ENCODE assay signal across 8 cellular contexts in genomic region chr9:131366745-131367401, GRCh38. TPM values are rescaled to one million over a fixed set of nuclear protein-coding genes. Genes with fewer than 3 reads are reported as not detected.
DNase-seq lines count a peak whose midpoint lies in the region; ATAC-seq and TF ChIP-seq lines count a peak whose summit lies in the region.
"Had no signal": no experiment of that assay in that cellular context is flagged by ENCODE, and none has a peak within 500 bp of the region (broad histone marks: within the 10 kb centered on the region; RNA-seq: fewer than 3 reads in every experiment).

No MANE protein-coding gene starts in this region.

- WGBS in H9 (ENCODE audit: extremely low coverage, insufficient read length, low lambda C conversion rate), result no CpG with 5 or more reads among the region's 6 CpGs
- WGBS in SK-N-SH (ENCODE audit: low lambda C conversion rate), result 50% methylated on average over 6 of the region's 6 CpGs
- WGBS in stomach, 5 donors, result 14 to 23% (median 22%) methylated on average over 6 of the region's 6 CpGs

- H3K56ac ChIP-seq in H9 (ENCODE audit: insufficient read length, low read depth, low read length), result no peak overlapping the region

- no peak overlapping the region for H2AK5ac ChIP-seq in H9 (ENCODE audit: insufficient read length, low read length)

- H4K20me1 ChIP-seq in H9 (ENCODE audit: control insufficient read depth, insufficient read depth, insufficient read length), result no peaks in the 10 kb centered on the region
- no peaks in the 10 kb centered on the region for H4K20me1 ChIP-seq in SK-N-SH (ENCODE audit: insufficient read depth)

- no peak overlapping the region for H2BK12ac ChIP-seq in H9 (ENCODE audit: insufficient read length, low read depth, low read length)

- TF ChIP-seq EP300 in SK-N-SH (IDR thresholded peaks at IDR 0.05; ENCODE audit: borderline replicate concordance in 1 of 2, low read depth in 1 of 2, low read length in 1 of 2), result no peak
- TF ChIP-seq EP300 in stomach (IDR thresholded peaks at IDR 0.05), result no peak

- H2BK5ac ChIP-seq in H9 (ENCODE audit: insufficient read length, low read length), result no peak overlapping the region

- H3K27ac Mint-ChIP-seq in H9, result peak overlapping the region in 2 of 3 experiments; percentile 11 to 41; a peak in 1 of 7 replicates

- H2AFZ ChIP-seq in H9 (ENCODE audit: low read length), result no peak overlapping the region
- H2AFZ ChIP-seq in SK-N-SH (ENCODE audit: low read depth), result no peak overlapping the region

- no peak overlapping the region for H3K9ac ChIP-seq in H9 (ENCODE audit: extremely low read depth, insufficient read length, low read length)
- H3K9ac ChIP-seq in SK-N-SH, result no peak overlapping the region
- H3K9ac ChIP-seq: KMS-11 had no signal

- no peak overlapping the region for H3K14ac ChIP-seq in H9 (ENCODE audit: insufficient read depth, low read length)

- no peak overlapping the region for H3K18ac ChIP-seq in H9 (ENCODE audit: insufficient read length, low read depth, low read length)

- H3K27ac ChIP-seq in H9 (ENCODE audit: insufficient read length, low read depth, low read length), result no peak overlapping the region
- H3K27ac ChIP-seq in SK-N-SH (ENCODE audit: low read depth in 2 of 2, low read length in 1 of 2), result no peak overlapping the region
- peak overlapping the region in 3 of 5 donors; percentile 35 to 43 (median 41) for H3K27ac ChIP-seq in stomach
- H3K27ac ChIP-seq: KMS-11 had no signal

- H3K4me2 ChIP-seq in H9 (ENCODE audit: insufficient read depth, insufficient read length, low read length) (no peak overlapping the region), SK-N-SH (no peak overlapping the region)
- H3K4me2 ChIP-seq: KMS-11 had no signal

- no peak overlapping the region for H3T11ph ChIP-seq in H9 (ENCODE audit: low read length)

- intact Hi-C loops in left cardiac atrium (cut with DNase I), result loop anchor here (5.0 to 10.0 kb wide), 2 partner anchors 110 to 118 kb away; no protein-coding TSS in a partner anchor
- intact Hi-C loops in stomach (cut with DNase I; ENCODE audit: low total_unique reads), result no loop called here

- H3K9me3 ChIP-seq in H9 (ENCODE audit: control insufficient read depth, low read depth, low read length), result no peaks in the 10 kb centered on the region
- no peaks in the 10 kb centered on the region for H3K9me3 ChIP-seq in SK-N-SH
- no peaks in the 10 kb centered on the region for H3K9me3 ChIP-seq in stomach

- no peaks in the 10 kb centered on the region for H3K27me3 Mint-ChIP-seq in H9 (ENCODE audit: low read depth)

- no peaks in the 10 kb centered on the region for H3K79me1 ChIP-seq in H9 (ENCODE audit: insufficient read depth, low read depth, low read length, poor library complexity, severe bottlenecking)

- peak; percentile 72 for TF ChIP-seq RAD21 in SK-N-SH (IDR thresholded peaks at IDR 0.05; ENCODE audit: low read length)

- H3K36me3 Mint-ChIP-seq in H9 (ENCODE audit: insufficient read depth in 1 of 3, low read depth in 3 of 3), result 0 out of 7 replicates have a peak, but pooled peaks cover 0 to 2% (median 0%) of the 10 kb centered on the region in 3 experiments

- no peaks in the 10 kb centered on the region for H3K9me3 Mint-ChIP-seq in H9

- H3K27me3 ChIP-seq in H9 (ENCODE audit: insufficient read depth, low read length), result no peaks in the 10 kb centered on the region
- no peaks in the 10 kb centered on the region for H3K27me3 ChIP-seq in SK-N-SH (ENCODE audit: insufficient read depth)
- no peaks in the 10 kb centered on the region for H3K27me3 ChIP-seq in stomach

- TF ChIP-seq CTCF in H9 (conservative IDR thresholded peaks at IDR 0.05), result peak; percentile 65; the same call in 2 of the 3 replicates
- TF ChIP-seq CTCF in SK-N-SH (IDR thresholded peaks at IDR 0.05), result peak; percentile 38
- TF ChIP-seq CTCF in stomach (IDR thresholded peaks at IDR 0.05), result peak in 3 of 7 experiments; percentile 30 to 52 (median 42)

- H3K4me1 ChIP-seq in H9 (ENCODE audit: insufficient read depth, low read length) (no peaks in the 10 kb centered on the region), SK-N-SH (ENCODE audit: control insufficient read depth in 1 of 2, insufficient read depth in 2 of 2, low read depth in 1 of 2, low read length in 1 of 2) (no peaks in the 10 kb centered on the region; a peak in 1 of 4 replicates), stomach (peaks cover 0 to 14% (median 8%) of the 10 kb centered on the region in 4 donors)

- peaks cover under 1% of the 10 kb centered on the region for H3F3A ChIP-seq in SK-N-SH (replicated peaks; ENCODE audit: insufficient read depth)

- H3K4me1 Mint-ChIP-seq in H9, result peaks cover 10 to 11% of the 10 kb centered on the region in 2 experiments

- H2BK20ac ChIP-seq in H9 (ENCODE audit: low read depth, low read length, poor library complexity, severe bottlenecking), result no peak overlapping the region

- no peak overlapping the region for H3K4ac ChIP-seq in H9 (ENCODE audit: low read depth, low read length)

- H3K4me3 Mint-ChIP-seq in H9, result no peak overlapping the region

- DNase-seq in H9 (peak; percentile 64), SK-N-SH (peak; percentile 63), left cardiac atrium (no peak), stomach (peak; percentile 53), GF-D8 (lab: John Stamatoyannopoulos, UW) (no peak)
- DNase-seq in activated CD8-positive, alpha-beta memory T cell treated with anti-CD3 and anti-CD28 coated beads, Interleukin-2, amount 50 U/mL, for 4 hours, result no peak

- POLR2A ChIA-PET in SK-N-SH (lab: Yijun Ruan, JAX), result interaction anchor here (0.6 kb wide), 1 partner anchor 47 kb away, joined by 3 read pairs; no protein-coding TSS in a partner anchor

- CTCF ChIA-PET in SK-N-SH (lab: Yijun Ruan, JAX), result interaction anchor here (0.6 to 4.3 kb wide), 16 partner anchors 8 to 380 kb away, joined by 3 to 26 read pairs (median 4); partner anchors contain the start of genes POMT1 and RAPGEF1

- H2BK120ac ChIP-seq in H9 (ENCODE audit: low read depth, low read length, poor library complexity, severe bottlenecking), result no peak overlapping the region

- H3K4me3 ChIP-seq in SK-N-SH (ENCODE audit: low read depth in 2 of 2, low read length in 1 of 2), result no peak overlapping the region
- no peak overlapping the region for H3K4me3 ChIP-seq in stomach

- no peak overlapping the region for H4K8ac ChIP-seq in H9 (replicated peaks; ENCODE audit: insufficient read length, low read depth, low read length)

- no peak for TF ChIP-seq POLR2A in stomach (IDR thresholded peaks at IDR 0.05)

- no peak overlapping the region for H4K5ac ChIP-seq in H9 (ENCODE audit: insufficient read length, low read depth, low read length)

- H2BK15ac ChIP-seq in H9 (ENCODE audit: low read depth, low read length), result no peak overlapping the region

- H3K23me2 ChIP-seq in H9 (ENCODE audit: insufficient read length, low read depth, low read length, poor library complexity, severe bottlenecking), result no peaks in the 10 kb centered on the region

- H3K23ac ChIP-seq in H9 (ENCODE audit: insufficient read length, low read depth, low read length), result no peak overlapping the region

- H4K91ac ChIP-seq in H9 (ENCODE audit: insufficient read length, low read depth, low read length), result no peak overlapping the region

- peak; percentile 86 to 87 for ATAC-seq in left cardiac atrium
- no peak for ATAC-seq in GM18502 (IDR thresholded peaks at IDR 0.05; ENCODE audit: poor library complexity, unreplicated experiment)

- H3K9me2 ChIP-seq in SK-N-SH, result no peaks in the 10 kb centered on the region

- H3K36me3 ChIP-seq in SK-N-SH (replicated peaks in 1 of 2; ENCODE audit: control insufficient read depth in 1 of 2, insufficient read depth in 2 of 2, low read length in 1 of 2) (no peaks in the 10 kb centered on the region), stomach (no peaks in the 10 kb centered on the region)

- no peaks in the 10 kb centered on the region for H3K79me2 ChIP-seq in H9 (ENCODE audit: insufficient read depth, low read length)
- H3K79me2 ChIP-seq in SK-N-SH (ENCODE audit: insufficient read depth), result no peaks in the 10 kb centered on the region

TF ChIP-seq in SK-N-SH, 30 proteins besides CTCF, POLR2A, EP300 and RAD21:
- peak; percentile 40; the same call in 1 of the 2 replicates for TF ChIP-seq SMC3 (IDR thresholded peaks at IDR 0.05; ENCODE audit: low read depth, low read length)
- no peak for TF ChIP-seq JUND (IDR thresholded peaks at IDR 0.05)

RNA-seq across cellular contexts. Expression of gene PRRC2B, which starts 27.0 kb away (rescaled TPM):
- 243 and 251 TPM in 2 replicates for total RNA-seq in H9 (2021)
- polyA plus RNA-seq in SK-N-SH (2012; rRNA removed), result 18.5 and 26.3 TPM in 2 replicates
- polyA plus RNA-seq in SK-N-SH (2012; cell fraction: cytosol; rRNA removed), result 17.5 and 22.0 TPM in 2 replicates
- 84.2 and 122 TPM in 2 replicates for polyA plus RNA-seq in SK-N-SH (2012; cell fraction: nucleus; rRNA removed)
- total RNA-seq in left cardiac atrium, result 100 to 1,000 TPM; 136 to 155 TPM
- 100 to 1,000 TPM in 3 of 5 donors, 10 to 100 TPM in 2; 70.6 to 251 (median 135) TPM for total RNA-seq in stomach
- 10 to 100 TPM; 26.3 to 36.4 (median 30.5) TPM for polyA plus RNA-seq in stomach

Comparison
In these comparisons a context has a peak if more than half of its experiments do, and no peak if none do; other contexts are left out.
1. DNase-seq: peak in H9 (single experiment), SK-N-SH (single experiment) and stomach (single experiment); none in left cardiac atrium (single experiment), GF-D8 (single experiment) and activated CD8-positive, alpha-beta memory T cell treated with anti-CD3 and anti-CD28 coated beads, Interleukin-2, amount 50 U/mL, for 4 hours (single experiment).
2. H3K27ac ChIP-seq: peak in stomach (3 of 5); none in H9 (single experiment) and SK-N-SH (0 of 2).